Comparison of ENCODE assay signal across 9 cellular contexts in the genomic region with DNA sequence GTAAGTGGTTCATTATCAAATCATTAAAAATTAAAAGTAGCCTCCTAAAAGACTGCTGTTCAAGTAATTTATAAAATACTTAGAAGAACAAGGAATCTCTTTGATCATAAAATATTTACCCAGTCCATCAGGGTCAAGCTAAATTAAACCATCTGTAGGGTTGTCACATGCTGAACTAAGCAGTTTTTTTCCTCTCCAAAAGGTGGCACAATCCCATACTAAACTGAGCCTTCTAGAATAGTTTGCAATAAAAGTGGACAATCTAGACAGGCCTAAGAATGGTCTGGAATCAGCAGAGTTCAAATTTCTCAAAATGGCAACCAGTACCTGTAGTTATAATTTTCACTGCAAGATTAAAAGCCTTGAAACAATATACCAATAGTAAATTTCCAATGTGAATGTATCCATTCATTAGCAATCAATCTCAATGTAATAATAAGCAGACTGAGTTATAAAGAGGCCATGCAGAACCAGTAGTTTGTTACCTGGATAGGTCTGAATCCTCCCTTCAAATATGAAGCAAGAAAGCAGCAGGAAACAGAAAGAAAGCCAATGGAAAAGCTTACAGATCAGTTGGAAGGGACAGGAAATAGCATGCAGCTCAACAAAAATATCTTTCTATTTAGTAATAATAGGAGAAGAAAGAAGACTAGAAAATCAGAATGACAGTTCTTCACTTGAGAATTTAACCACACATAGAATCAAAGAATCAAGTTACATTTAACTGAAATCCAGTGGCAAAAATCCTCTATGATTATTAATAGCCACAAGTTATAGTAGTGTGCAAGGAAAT.
DNase-seq lines count a peak whose midpoint lies in the region; ATAC-seq and TF ChIP-seq lines count a peak whose summit lies in the region.
"Had no signal": no experiment of that assay in that cellular context is flagged by ENCODE, and none has a peak within 500 bp of the region (broad histone marks: within the 10 kb centered on the region; RNA-seq: fewer than 3 reads in every experiment).

No MANE protein-coding gene starts in this region.

- H3K27me3 Mint-ChIP-seq in activated T-cell treated with anti-CD3 and anti-CD28 coated beads, Interleukin-2, amount 50 U/mL, for 4 hours (ENCODE audit: low read depth): no peaks in the 10 kb centered on the region

- TF ChIP-seq CTCF in colonic mucosa (IDR thresholded peaks at IDR 0.05): peak; percentile 13
- no peak for TF ChIP-seq CTCF in mucosa of descending colon (IDR thresholded peaks at IDR 0.05)

- H3K27me3 ChIP-seq in colonic mucosa: no peaks in the 10 kb centered on the region

- peaks cover 3% of the 10 kb centered on the region for H3K36me3 Mint-ChIP-seq in activated T-cell treated with anti-CD3 and anti-CD28 coated beads, Interleukin-2, amount 50 U/mL, for 4 hours (ENCODE audit: insufficient read depth)

- no peak overlapping the region for H3K27ac ChIP-seq in colonic mucosa

- H3K9me3 Mint-ChIP-seq in activated T-cell treated with anti-CD3 and anti-CD28 coated beads, Interleukin-2, amount 50 U/mL, for 4 hours: no peaks in the 10 kb centered on the region
- H3K9me3 Mint-ChIP-seq: T-helper 1 cell treated with Interleukin-12 subunit alpha and Interleukin-12 subunit beta and Interleukin-4 antibody, amounts not matched to agents 30 μg/mL and 1 μg/mL, for 36 hours had no signal

- intact Hi-C loops in colonic mucosa (cut with DNase I): loop anchor here (5.0 kb wide), 1 partner anchor 215 kb away; no protein-coding TSS in a partner anchor
- intact Hi-C loops in mucosa of descending colon (cut with DNase I, micrococcal nuclease): loop anchor here (10.0 kb wide), 1 partner anchor 213 kb away; no protein-coding TSS in a partner anchor

- H3K4me3 Mint-ChIP-seq in activated T-cell treated with anti-CD3 and anti-CD28 coated beads, Interleukin-2, amount 50 U/mL, for 4 hours: no peak overlapping the region
- H3K4me3 Mint-ChIP-seq: T-helper 1 cell treated with Interleukin-12 subunit alpha and Interleukin-12 subunit beta and Interleukin-4 antibody, amounts not matched to agents 30 μg/mL and 1 μg/mL, for 36 hours had no signal

- ATAC-seq in mucosa of descending colon (peak; percentile 58), GM19324 (IDR thresholded peaks at IDR 0.05; ENCODE audit: low FRiP score, unreplicated experiment) (no peak), GM19023 (IDR thresholded peaks at IDR 0.05; ENCODE audit: unreplicated experiment) (no peak)
- ATAC-seq in activated T-cell treated with anti-CD3 and anti-CD28 coated beads, Interleukin-2, amount 50 U/mL, for 4 hours: no peak

- DNase-seq in COR-L47 (lab: John Stamatoyannopoulos, UW): peak; percentile 3
- DNase-seq in M059J (ENCODE audit: low read depth): peak; percentile 54
- DNase-seq in colonic mucosa: no peak
- DNase-seq in mucosa of descending colon: no peak
- no peak for DNase-seq in NCI-H128 (lab: John Stamatoyannopoulos, UW; ENCODE audit: unreplicated experiment)
- DNase-seq in activated T-cell treated with anti-CD3 and anti-CD28 coated beads, Interleukin-2, amount 50 U/mL, for 4 hours: no peak

- H3K36me3 ChIP-seq in colonic mucosa (no peaks in the 10 kb centered on the region), mucosa of descending colon (ENCODE audit: low read depth) (no peaks in the 10 kb centered on the region)

- no peak overlapping the region for H3K9ac ChIP-seq in colonic mucosa (ENCODE audit: low read depth in 2 of 2, low read length in 2 of 2)

- H3K4me1 ChIP-seq in colonic mucosa: no peaks in the 10 kb centered on the region
- H3K4me1 ChIP-seq in mucosa of descending colon (ENCODE audit: low read depth): no peaks in the 10 kb centered on the region

- H3K4me3 ChIP-seq in colonic mucosa (no peak overlapping the region), mucosa of descending colon (no peak overlapping the region)

- no peaks in the 10 kb centered on the region for H3K9me3 ChIP-seq in colonic mucosa
- no peaks in the 10 kb centered on the region for H3K9me3 ChIP-seq in mucosa of descending colon

- peaks cover 2% of the 10 kb centered on the region for H3K4me1 Mint-ChIP-seq in activated T-cell treated with anti-CD3 and anti-CD28 coated beads, Interleukin-2, amount 50 U/mL, for 4 hours (ENCODE audit: low read depth)

Comparison
In these comparisons a context has a peak if more than half of its experiments do, and no peak if none do; other contexts are left out.
1. DNase-seq: peak in COR-L47 (single experiment) and M059J (single experiment); none in colonic mucosa (single experiment), mucosa of descending colon (0 of 3), NCI-H128 (single experiment) and activated T-cell treated with anti-CD3 and anti-CD28 coated beads, Interleukin-2, amount 50 U/mL, for 4 hours (single experiment).